ENCODE assay signal across 13 cellular contexts in the genomic region with DNA sequence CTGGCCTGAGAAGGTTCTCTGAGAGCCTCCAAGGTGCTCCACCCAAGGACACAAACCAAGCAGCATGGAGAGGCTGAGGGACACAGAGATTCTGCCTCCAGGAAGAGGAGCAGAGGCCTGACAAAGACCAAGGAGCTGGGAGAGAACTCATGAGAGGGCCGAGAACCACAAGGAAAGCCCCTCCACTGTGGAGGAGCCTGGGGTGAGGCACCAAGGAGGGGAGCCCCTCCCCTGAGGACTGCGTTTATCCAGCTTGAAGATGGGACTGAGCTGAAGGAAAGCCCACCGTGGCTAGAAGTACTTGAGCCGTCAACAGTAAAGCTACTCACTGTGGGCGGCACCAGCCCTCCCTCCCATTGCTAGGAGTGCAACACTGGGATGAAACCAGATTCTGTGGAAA.
DNase-seq lines count a peak whose midpoint lies in the region; ATAC-seq and TF ChIP-seq lines count a peak whose summit lies in the region.
"Had no signal": no experiment of that assay in that cellular context is flagged by ENCODE, and none has a peak within 500 bp of the region (broad histone marks: within the 10 kb centered on the region; RNA-seq: fewer than 3 reads in every experiment).

No MANE protein-coding gene starts in this region.

- H3K4me1 ChIP-seq in tibial nerve (peaks cover 0 to 17% (median 3%) of the 10 kb centered on the region in 4 donors), PC-3 (ENCODE audit: insufficient read depth, low read length) (peaks cover 17% of the 10 kb centered on the region)

- ATAC-seq in GM21381 (IDR thresholded peaks at IDR 0.05; ENCODE audit: unreplicated experiment) (peak; percentile 5), HG03025 (IDR thresholded peaks at IDR 0.05; ENCODE audit: low FRiP score, unreplicated experiment) (peak; percentile 2), PC-3 (no peak)
- no peak for ATAC-seq in activated T-helper 17 cell treated with anti-CD3 and anti-CD28 coated beads, Interleukin-2, amount 50 U/mL, for 72 hours (replicated peaks)

- peak overlapping the region; percentile 42 for H3K27ac Mint-ChIP-seq in activated T-helper 17 cell treated with anti-CD3 and anti-CD28 coated beads, Interleukin-2, amount 50 U/mL, for 72 hours
- H3K27ac Mint-ChIP-seq in endothelial cell (ENCODE audit: unreplicated experiment), result no peak overlapping the region
- H3K27ac Mint-ChIP-seq: HFFc6 had no signal

- H3K4me1 Mint-ChIP-seq in activated T-helper 17 cell treated with anti-CD3 and anti-CD28 coated beads, Interleukin-2, amount 50 U/mL, for 72 hours, result no peaks in the 10 kb centered on the region
- H3K4me1 Mint-ChIP-seq in endothelial cell (ENCODE audit: unreplicated experiment), result peaks cover 5% of the 10 kb centered on the region

- intact Hi-C loops in PC-3 (cut with micrococcal nuclease), result no loop called here

- H3K4me3 ChIP-seq in GM12875 (ENCODE audit: low read depth, low read length), result peak overlapping the region; percentile 29
- no peak overlapping the region for H3K4me3 ChIP-seq in tibial nerve
- no peak overlapping the region for H3K4me3 ChIP-seq in PC-3 (ENCODE audit: low read length)

- H3K27ac ChIP-seq in tibial nerve (no peak overlapping the region), PC-3 (ENCODE audit: low read length) (no peak overlapping the region)

- no peak for TF ChIP-seq POLR2A in tibial nerve (IDR thresholded peaks at IDR 0.05)

- no peaks in the 10 kb centered on the region for H4K20me1 ChIP-seq in PC-3 (ENCODE audit: low read length)

- 79 to 91% methylated on average over 5 of the region's 5 CpGs for WGBS in tibial nerve, 2 donors

- no peak overlapping the region for H3K9ac ChIP-seq in PC-3 (ENCODE audit: low read length)

- no peaks in the 10 kb centered on the region for H3K79me2 ChIP-seq in PC-3 (ENCODE audit: low read length)

- H3K4me3 Mint-ChIP-seq in activated T-helper 17 cell treated with anti-CD3 and anti-CD28 coated beads, Interleukin-2, amount 50 U/mL, for 72 hours, result peak overlapping the region; percentile 5
- H3K4me3 Mint-ChIP-seq in endothelial cell (ENCODE audit: unreplicated experiment), result no peak overlapping the region
- H3K4me3 Mint-ChIP-seq: HFFc6, nephron had no signal

- CTCF ChIA-PET in PC-3 (lab: Charles Lee), result no interaction called here

- no peak for TF ChIP-seq CTCF in GM12875 (IDR thresholded peaks at IDR 0.05; ENCODE audit: borderline replicate concordance, insufficient read depth, low read depth, low read length)
- TF ChIP-seq CTCF in tibial nerve (IDR thresholded peaks at IDR 0.05), result no peak
- TF ChIP-seq CTCF in endothelial cell (IDR thresholded peaks at IDR 0.05; ENCODE audit: unreplicated experiment), result no peak
- no peak for TF ChIP-seq CTCF in PC-3 (conservative IDR thresholded peaks at IDR 0.05; ENCODE audit: low read depth, low read length)

- H3K9me3 Mint-ChIP-seq in activated T-helper 17 cell treated with anti-CD3 and anti-CD28 coated beads, Interleukin-2, amount 50 U/mL, for 72 hours, result no peaks in the 10 kb centered on the region
- no peaks in the 10 kb centered on the region for H3K9me3 Mint-ChIP-seq in endothelial cell (ENCODE audit: unreplicated experiment)

- H3K9me3 ChIP-seq in tibial nerve, result no peaks in the 10 kb centered on the region
- H3K9me3 ChIP-seq in PC-3 (ENCODE audit: low read length), result no peaks in the 10 kb centered on the region
- H3K9me3 ChIP-seq: BE2C had no signal

- H3K36me3 Mint-ChIP-seq in activated T-helper 17 cell treated with anti-CD3 and anti-CD28 coated beads, Interleukin-2, amount 50 U/mL, for 72 hours (ENCODE audit: low read depth), result no peaks in the 10 kb centered on the region
- H3K36me3 Mint-ChIP-seq in endothelial cell (ENCODE audit: low read depth, unreplicated experiment), result no peaks in the 10 kb centered on the region

- H3K36me3 ChIP-seq in tibial nerve, result no peaks in the 10 kb centered on the region
- no peaks in the 10 kb centered on the region for H3K36me3 ChIP-seq in PC-3 (ENCODE audit: low read depth, low read length)
- H3K36me3 ChIP-seq: BE2C had no signal

- no peak for TF ChIP-seq EP300 in tibial nerve (IDR thresholded peaks at IDR 0.05)

- no peaks in the 10 kb centered on the region for H3F3A ChIP-seq in PC-3 (ENCODE audit: low read length, unreplicated experiment)

- no peaks in the 10 kb centered on the region for H3K9me2 ChIP-seq in PC-3 (replicated peaks; ENCODE audit: low read length)

- no peak overlapping the region for H2AFZ ChIP-seq in PC-3 (ENCODE audit: low read length)

- H3K27me3 Mint-ChIP-seq in activated T-helper 17 cell treated with anti-CD3 and anti-CD28 coated beads, Interleukin-2, amount 50 U/mL, for 72 hours, result peaks cover 13% of the 10 kb centered on the region
- peaks cover 2% of the 10 kb centered on the region for H3K27me3 Mint-ChIP-seq in endothelial cell (ENCODE audit: unreplicated experiment)

- H3K27me3 ChIP-seq in tibial nerve, result no peaks in the 10 kb centered on the region
- H3K27me3 ChIP-seq in PC-3 (ENCODE audit: low read length), result no peaks in the 10 kb centered on the region
- H3K27me3 ChIP-seq: BE2C had no signal

- DNase-seq in tibial nerve (ENCODE audit: low spot score in 2 of 2) (no peak), NCI-H69 (lab: John Stamatoyannopoulos, UW) (no peak), endothelial cell (ENCODE audit: low spot score) (no peak), PC-3 (no peak)
- DNase-seq: amygdala, BE2C, foreskin melanocyte, HFFc6 had no signal

- H3K4me2 ChIP-seq in PC-3 (ENCODE audit: low read length), result no peak overlapping the region

- POLR2A ChIA-PET in PC-3 (lab: Charles Lee; ENCODE audit: unreplicated experiment), result no interaction called here

- BruUV-seq in PC-3 (replicated peaks; lab: Mats Ljungman, UMichigan), result no TSS peak

Comparison
In these comparisons a context has a peak if more than half of its experiments do, and no peak if none do; other contexts are left out.
1. ATAC-seq: peak in GM21381 (single experiment) and HG03025 (single experiment); none in activated T-helper 17 cell treated with anti-CD3 and anti-CD28 coated beads, Interleukin-2, amount 50 U/mL, for 72 hours (single experiment) and PC-3 (single experiment).